ENCODE assay signal across 18 cellular contexts in genomic region chr17:48132375-48132774, GRCh38.
"Had no signal": no experiment of that assay in that cellular context is flagged by ENCODE, and none has a peak within 500 bp of the region (broad histone marks: within the 10 kb centered on the region; RNA-seq: fewer than 3 reads in every experiment).

No MANE protein-coding gene starts in this region.

- H3K9me3 Mint-ChIP-seq: activated B cell treated with CpG ODN at 0.5 μM for 24 hours; activated CD4-positive, alpha-beta memory T cell treated with anti-CD3 and anti-CD28 coated beads for 36 hours; activated naive CD4-positive, alpha-beta T cell treated with anti-CD3 and anti-CD28 coated beads, Interleukin-2, amount 10 ng/mL, durations not matched to agents 7 days and 5 days; immature natural killer cell; type B pancreatic cell had no signal

- H3K4me3 Mint-ChIP-seq: activated B cell treated with CpG ODN at 0.5 μM for 24 hours; activated CD4-positive, alpha-beta memory T cell treated with anti-CD3 and anti-CD28 coated beads for 36 hours; activated CD4-positive, alpha-beta T cell treated with anti-CD3 and anti-CD28 coated beads for 36 hours; activated CD8-positive, alpha-beta memory T cell treated with anti-CD3 and anti-CD28 coated beads, Interleukin-2, amount 10 ng/mL, durations not matched to agents 7 days and 5 days; activated naive CD4-positive, alpha-beta T cell treated with anti-CD3 and anti-CD28 coated beads, Interleukin-2, amount 10 ng/mL, durations not matched to agents 7 days and 5 days; immature natural killer cell; type B pancreatic cell had no signal

- H3K27ac ChIP-seq: hepatocyte, thoracic aorta, vagina had no signal

- H3K9me3 ChIP-seq: thoracic aorta, vagina had no signal

- H3K36me3 Mint-ChIP-seq: type B pancreatic cell had no signal

- ATAC-seq: activated CD4-positive, alpha-beta T cell treated with anti-CD3 and anti-CD28 coated beads for 36 hours; activated CD8-positive, alpha-beta memory T cell treated with anti-CD3 and anti-CD28 coated beads, Interleukin-2, amount 10 ng/mL, durations not matched to agents 7 days and 5 days had no signal

- H3K27me3 ChIP-seq: hepatocyte, vagina had no signal

- H3K4me3 ChIP-seq: hepatocyte, thoracic aorta, vagina had no signal

- H3K4me1 Mint-ChIP-seq: activated CD4-positive, alpha-beta T cell treated with anti-CD3 and anti-CD28 coated beads for 36 hours; activated CD8-positive, alpha-beta memory T cell treated with anti-CD3 and anti-CD28 coated beads, Interleukin-2, amount 10 ng/mL, durations not matched to agents 7 days and 5 days; activated naive CD4-positive, alpha-beta T cell treated with anti-CD3 and anti-CD28 coated beads, Interleukin-2, amount 10 ng/mL, durations not matched to agents 7 days and 5 days; immature natural killer cell had no signal

- H3K27me3 Mint-ChIP-seq: activated B cell treated with CpG ODN at 0.5 μM for 24 hours; activated CD4-positive, alpha-beta memory T cell treated with anti-CD3 and anti-CD28 coated beads for 36 hours; activated CD4-positive, alpha-beta T cell treated with anti-CD3 and anti-CD28 coated beads for 36 hours; activated CD8-positive, alpha-beta memory T cell treated with anti-CD3 and anti-CD28 coated beads, Interleukin-2, amount 10 ng/mL, durations not matched to agents 7 days and 5 days; activated naive CD4-positive, alpha-beta T cell treated with anti-CD3 and anti-CD28 coated beads, Interleukin-2, amount 10 ng/mL, durations not matched to agents 7 days and 5 days had no signal

- H3K36me3 ChIP-seq: thoracic aorta, vagina had no signal

- H3K4me1 ChIP-seq: vagina had no signal

- DNase-seq: activated B cell treated with CpG ODN at 0.5 μM for 24 hours; activated CD4-positive, alpha-beta memory T cell treated with anti-CD3 and anti-CD28 coated beads for 36 hours; activated CD4-positive, alpha-beta T cell treated with anti-CD3 and anti-CD28 coated beads for 36 hours; activated CD8-positive, alpha-beta memory T cell treated with anti-CD3 and anti-CD28 coated beads, Interleukin-2, amount 10 ng/mL, durations not matched to agents 7 days and 5 days; activated effector memory CD4-positive, alpha-beta T cell treated with anti-CD3 and anti-CD28 coated beads, Interleukin-2, amount 50 U/mL, for 16 hours; activated naive CD4-positive, alpha-beta T cell treated with anti-CD3 and anti-CD28 coated beads, Interleukin-2, amount 10 ng/mL, durations not matched to agents 7 days and 5 days; activated T-cell treated with anti-CD3 and anti-CD28 coated beads for 4 hours; cortex of kidney; effector CD4-positive, alpha-beta T cell; immature natural killer cell; mesenchymal stem cell; posterior cingulate gyrus; stimulated activated CD4-positive, alpha-beta T cell treated with anti-CD3 and anti-CD28 coated beads, Interleukin-4, amount 100 ng/mL, for 24 hours; stimulated activated naive CD4-positive, alpha-beta T cell treated with Interleukin-2 at 50 U/mL for 16 hours had no signal

- H3K27ac Mint-ChIP-seq: activated B cell treated with CpG ODN at 0.5 μM for 24 hours; activated CD4-positive, alpha-beta memory T cell treated with anti-CD3 and anti-CD28 coated beads for 36 hours; activated CD4-positive, alpha-beta T cell treated with anti-CD3 and anti-CD28 coated beads for 36 hours; activated CD8-positive, alpha-beta memory T cell treated with anti-CD3 and anti-CD28 coated beads, Interleukin-2, amount 10 ng/mL, durations not matched to agents 7 days and 5 days; activated naive CD4-positive, alpha-beta T cell treated with anti-CD3 and anti-CD28 coated beads, Interleukin-2, amount 10 ng/mL, durations not matched to agents 7 days and 5 days; type B pancreatic cell had no signal
